Comparison of ENCODE assay signal across 8 cellular contexts in the genomic region with DNA sequence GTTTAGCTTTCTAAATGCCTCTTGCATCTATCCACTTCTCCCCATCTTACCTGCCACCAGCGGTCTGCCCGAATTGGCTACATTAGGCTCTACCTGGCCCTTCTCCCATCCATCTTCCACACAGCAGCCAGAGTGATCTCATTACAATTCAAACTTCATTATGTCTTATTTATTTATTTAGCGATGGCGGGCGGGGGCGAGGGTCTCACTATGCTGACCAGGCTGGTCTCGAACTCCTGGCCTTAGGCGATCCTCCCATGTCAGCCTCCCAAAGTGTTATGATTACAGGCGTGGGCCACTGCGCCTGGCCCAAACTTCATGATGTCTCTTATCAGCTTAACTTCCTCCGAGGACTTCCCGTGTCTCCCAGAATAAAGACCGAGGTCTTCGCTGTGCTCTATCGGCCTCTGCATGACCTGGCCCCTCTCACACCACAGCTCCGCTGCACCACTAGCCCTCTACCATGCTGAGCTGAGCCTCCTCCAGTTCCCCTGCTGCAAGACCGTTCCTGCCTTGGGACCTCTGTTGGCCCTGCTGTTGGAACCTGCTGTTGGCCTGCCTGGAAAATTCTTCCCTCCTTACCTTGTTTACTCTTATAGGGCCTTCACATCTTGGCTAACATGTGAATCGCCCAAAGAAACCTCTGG. TPM values are rescaled to one million over a fixed set of nuclear protein-coding genes. Genes with fewer than 3 reads are reported as not detected.
DNase-seq lines count a peak whose midpoint lies in the region; ATAC-seq and TF ChIP-seq lines count a peak whose summit lies in the region.

No MANE protein-coding gene starts in this region.

- H3K4me1 ChIP-seq in HUES64 (ENCODE audit: insufficient read depth, low read length) (peaks cover 19% of the 10 kb centered on the region), rectal smooth muscle tissue (ENCODE audit: control insufficient read depth, insufficient read depth, low read length) (peaks cover 16% of the 10 kb centered on the region)

- 48% methylated on average over 18 of the region's 18 CpGs for WGBS in HUES64

- H3K9ac ChIP-seq in HUES64 (ENCODE audit: low read depth, low read length) (peak overlapping the region; percentile 88), rectal smooth muscle tissue (ENCODE audit: low read length) (no peak overlapping the region)

- H3K9me3 ChIP-seq in HUES64 (ENCODE audit: insufficient read depth, low read depth, low read length), result no peaks in the 10 kb centered on the region

- peak; percentile 51 for DNase-seq in EL
- peak; percentile 44 for DNase-seq in foreskin melanocyte
- DNase-seq in hippocampal formation (lab: John Stamatoyannopoulos, UW), result no peak

- TF ChIP-seq CTCF in WI38 (IDR thresholded peaks at IDR 0.05; ENCODE audit: low read depth, low read length), result no peak

- H3K36me3 ChIP-seq in HUES64 (ENCODE audit: insufficient read depth, low read length) (peaks cover 31% of the 10 kb centered on the region), rectal smooth muscle tissue (ENCODE audit: control insufficient read depth, insufficient read depth, low read length) (no peaks in the 10 kb centered on the region)

- peak overlapping the region; percentile 68 for H3K4me3 ChIP-seq in HUES64 (ENCODE audit: low read length)
- H3K4me3 ChIP-seq in WI38 (ENCODE audit: low read depth, low read length), result peak overlapping the region; percentile 70
- H3K4me3 ChIP-seq in rectal smooth muscle tissue (ENCODE audit: low read length), result peak overlapping the region; percentile 77

- ATAC-seq in GM18519 (IDR thresholded peaks at IDR 0.05; ENCODE audit: low FRiP score, unreplicated experiment) (no peak), HG02970 (IDR thresholded peaks at IDR 0.05; ENCODE audit: low FRiP score, unreplicated experiment) (no peak)

- no peaks in the 10 kb centered on the region for H3K27me3 ChIP-seq in HUES64 (ENCODE audit: insufficient read depth, low read length)
- H3K27me3 ChIP-seq in rectal smooth muscle tissue (ENCODE audit: control insufficient read depth, insufficient read depth, low read length), result no peaks in the 10 kb centered on the region

- H3K27ac ChIP-seq in HUES64 (ENCODE audit: low read depth, low read length), result peak overlapping the region; percentile 60
- no peak overlapping the region for H3K27ac ChIP-seq in rectal smooth muscle tissue (ENCODE audit: low read depth, low read length)

RNA-seq across cellular contexts. Expression of gene CTTN, which starts 0.9 kb away (rescaled TPM):
- 96.6 TPM for polyA plus RNA-seq in HUES64 (2013, experiment 1 of 2)
- 97.4 TPM for polyA plus RNA-seq in HUES64 (2013, experiment 2 of 2)

Comparison
In these comparisons a context has a peak if more than half of its experiments do, and no peak if none do; other contexts are left out.
1. DNase-seq: peak in EL (single experiment) and foreskin melanocyte (single experiment); none in hippocampal formation (0 of 2).
2. Peak in every context shown above with its lines, with median percentiles within 50 percentile points of each other: H3K4me3 ChIP-seq.